19 cellular contexts compared by ENCODE assay signal in genomic region chr4:122065149-122065548, GRCh38.
"Had no signal": no experiment of that assay in that cellular context is flagged by ENCODE, and none has a peak within 500 bp of the region (broad histone marks: within the 10 kb centered on the region; RNA-seq: fewer than 3 reads in every experiment).

No MANE protein-coding gene starts in this region.

- H3K9me3 ChIP-seq: MG63 had no signal

- ATAC-seq: HepG2, SK-N-SH treated with all-trans-retinoic acid at 6 μM for 48 hours had no signal

- H3K4me3 ChIP-seq: MG63, SJCRH30 had no signal

- H3K36me3 ChIP-seq: MG63, SJCRH30 had no signal

- DNase-seq: IMR-90, Karpas-422, KG1, MG63, NCI-H1092, NCI-H1105 treated with DMSO at 0.1 percent for 48 hours, NCI-H1417 treated with DMSO at 0.1 percent for 48 hours, NCI-H146, NCI-H1694 treated with DMSO at 0.1 percent for 48 hours, NCI-H1930, NCI-H2081, NCI-H2107, NCI-H2227 treated with DMSO at 0.1 percent for 48 hours, NCI-H526 treated with DMSO at 0.1 percent for 48 hours, NCI-H774, RPMI8226 had no signal

- H3K27me3 ChIP-seq: MG63, SJCRH30 had no signal

- H3K27ac ChIP-seq: SJCRH30 had no signal
